ENCODE assay signal across 13 cellular contexts in the genomic region with DNA sequence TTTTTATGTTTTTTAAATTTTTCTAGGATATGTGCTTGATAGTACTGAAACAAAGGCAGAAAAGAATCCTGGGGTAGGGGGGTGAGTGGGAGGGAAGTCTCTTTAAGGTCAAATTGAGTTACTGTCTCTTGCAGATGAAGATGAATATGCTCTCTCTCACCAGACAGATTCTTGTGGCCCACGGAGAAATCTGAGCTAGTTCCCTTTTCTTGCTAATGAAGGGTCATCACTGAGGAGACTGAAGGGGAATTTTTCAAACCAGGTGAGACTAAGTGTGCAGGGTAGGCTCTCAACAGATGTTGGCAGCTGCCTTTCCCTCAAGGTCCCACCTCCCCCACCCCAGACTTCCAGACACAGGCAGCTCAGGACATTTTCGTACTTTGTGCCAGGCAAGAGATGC. TPM values are rescaled to one million over a fixed set of nuclear protein-coding genes. Genes with fewer than 3 reads are reported as not detected.
A peak's percentile ranks its signal among the peaks of the same experiment; 100 is the strongest.
DNase-seq lines count a peak whose midpoint lies in the region; ATAC-seq and TF ChIP-seq lines count a peak whose summit lies in the region.
"Had no signal": no experiment of that assay in that cellular context is flagged by ENCODE, and none has a peak within 500 bp of the region (broad histone marks: within the 10 kb centered on the region; RNA-seq: fewer than 3 reads in every experiment).

No MANE protein-coding gene starts in this region.

- no peaks in the 10 kb centered on the region for H3F3A ChIP-seq in smooth muscle cell (ENCODE audit: low read depth)

- H3K27me3 Mint-ChIP-seq in activated T-cell treated with anti-CD3 and anti-CD28 coated beads, Interleukin-2, amount 50 U/mL, for 24 hours: peaks cover 68% of the 10 kb centered on the region
- H3K27me3 Mint-ChIP-seq: dendritic cell treated with granulocyte-macrophage colony-stimulating factor and Interleukin-4, amounts not matched to agents 40 ng/mL and 50 ng/mL, for 4 days had no signal

- no peaks in the 10 kb centered on the region for H3K79me2 ChIP-seq in smooth muscle cell (ENCODE audit: low read depth)

- no peak for DNase-seq in activated T-cell treated with anti-CD3 and anti-CD28 coated beads, Interleukin-2, amount 50 U/mL, for 24 hours
- DNase-seq in activated T-cell treated with anti-CD3 and anti-CD28 coated beads, Interleukin-2, amount 50 U/mL, for 48 hours: no peak
- no peak for DNase-seq in Panc1 (ENCODE audit: low read depth, low spot score)
- DNase-seq in smooth muscle cell (lab: John Stamatoyannopoulos, UW; ENCODE audit: unreplicated experiment): no peak
- no peak for DNase-seq in ureter (ENCODE audit: low spot score)
- no peak for DNase-seq in NCI-H146 (lab: John Stamatoyannopoulos, UW)
- DNase-seq in activated naive CD4-positive, alpha-beta T cell treated with Interleukin-2 at 50 U/mL for 16 hours: no peak
- DNase-seq: activated T-cell treated with anti-CD3 and anti-CD28 coated beads, Interleukin-2, amount 50 U/mL, for 1 hour; glutamatergic neuron; NCI-H526 had no signal

- TF ChIP-seq CTCF in Panc1 (IDR thresholded peaks at IDR 0.05) (no peak), smooth muscle cell (IDR thresholded peaks at IDR 0.05; ENCODE audit: borderline replicate concordance, insufficient read depth, poor library complexity, severe bottlenecking) (no peak)

- no peak overlapping the region for H3K9ac ChIP-seq in smooth muscle cell (ENCODE audit: low read depth)

- no peaks in the 10 kb centered on the region for H3K9me3 Mint-ChIP-seq in activated T-cell treated with anti-CD3 and anti-CD28 coated beads, Interleukin-2, amount 50 U/mL, for 24 hours
- H3K9me3 Mint-ChIP-seq: dendritic cell treated with granulocyte-macrophage colony-stimulating factor and Interleukin-4, amounts not matched to agents 40 ng/mL and 50 ng/mL, for 4 days; T-helper 2 cell treated with Interferon-gamma antibody and Interleukin-4, amounts not matched to agents 5 μg/mL and 100 μg/mL, for 36 hours had no signal

- H3K36me3 ChIP-seq in Panc1 (ENCODE audit: control insufficient read depth, insufficient read depth, low read length): no peaks in the 10 kb centered on the region
- no peaks in the 10 kb centered on the region for H3K36me3 ChIP-seq in smooth muscle cell (ENCODE audit: low read depth)

- H2AFZ ChIP-seq in smooth muscle cell (ENCODE audit: low read depth): peak overlapping the region; percentile 72

- 51% methylated on average over 2 of the region's 2 CpGs for WGBS in smooth muscle cell (ENCODE audit: low lambda C conversion rate)

- no peaks in the 10 kb centered on the region for H3K36me3 Mint-ChIP-seq in activated T-cell treated with anti-CD3 and anti-CD28 coated beads, Interleukin-2, amount 50 U/mL, for 24 hours (ENCODE audit: low read depth)

- no TSS peak for BruUV-seq in Panc1 (replicated peaks; lab: Mats Ljungman, UMichigan)

- in situ Hi-C loops in Panc1 (cut with HindIII; ENCODE audit: low pct_unique_long_range_greater_than_20kb, low sequenced_read_pairs): no loop called here

- H3K27ac ChIP-seq in Panc1 (ENCODE audit: low read length) (peak overlapping the region; percentile 39; the same call in 1 of the 2 replicates), smooth muscle cell (ENCODE audit: low read depth) (no peak overlapping the region)

- H3K9me3 ChIP-seq in Panc1 (ENCODE audit: control insufficient read depth, insufficient read depth, low read depth, low read length) (no peaks in the 10 kb centered on the region), smooth muscle cell (replicated peaks; ENCODE audit: low read depth) (no peaks in the 10 kb centered on the region)

- H4K20me1 ChIP-seq in smooth muscle cell (ENCODE audit: low read depth): no peaks in the 10 kb centered on the region

- no peak overlapping the region for H3K4me3 ChIP-seq in Panc1 (ENCODE audit: low read depth in 2 of 2, low read length in 2 of 2)
- no peak overlapping the region for H3K4me3 ChIP-seq in smooth muscle cell

- CTCF ChIA-PET in Panc1 (lab: Charles Lee): no interaction called here

- H3K4me3 Mint-ChIP-seq in activated T-cell treated with anti-CD3 and anti-CD28 coated beads, Interleukin-2, amount 50 U/mL, for 24 hours: no peak overlapping the region
- H3K4me3 Mint-ChIP-seq: dendritic cell treated with granulocyte-macrophage colony-stimulating factor and Interleukin-4, amounts not matched to agents 40 ng/mL and 50 ng/mL, for 4 days; T-helper 2 cell treated with Interferon-gamma antibody and Interleukin-4, amounts not matched to agents 5 μg/mL and 100 μg/mL, for 36 hours had no signal

- H3K4me1 ChIP-seq in Panc1 (ENCODE audit: control insufficient read depth, insufficient read depth, low read length): no peaks in the 10 kb centered on the region
- peaks cover 15% of the 10 kb centered on the region for H3K4me1 ChIP-seq in smooth muscle cell (ENCODE audit: low read depth)

- POLR2A ChIA-PET in Panc1 (lab: Charles Lee): no interaction called here

- intact Hi-C loops in Panc1 (cut with micrococcal nuclease; ENCODE audit: unreplicated experiment): no loop called here

- H3K4me2 ChIP-seq in smooth muscle cell: no peak overlapping the region

- ATAC-seq in HG02588 (IDR thresholded peaks at IDR 0.05; ENCODE audit: unreplicated experiment) (peak; percentile 50), Panc1 (no peak)

- peaks cover 57% of the 10 kb centered on the region for H3K4me1 Mint-ChIP-seq in activated T-cell treated with anti-CD3 and anti-CD28 coated beads, Interleukin-2, amount 50 U/mL, for 24 hours (ENCODE audit: low read depth)

- H3K27ac Mint-ChIP-seq in activated T-cell treated with anti-CD3 and anti-CD28 coated beads, Interleukin-2, amount 50 U/mL, for 24 hours: peak overlapping the region; percentile 63
- H3K27ac Mint-ChIP-seq: dendritic cell treated with granulocyte-macrophage colony-stimulating factor and Interleukin-4, amounts not matched to agents 40 ng/mL and 50 ng/mL, for 4 days; T-helper 2 cell treated with Interferon-gamma antibody and Interleukin-4, amounts not matched to agents 5 μg/mL and 100 μg/mL, for 36 hours had no signal

- H3K27me3 ChIP-seq in Panc1 (ENCODE audit: control insufficient read depth, insufficient read depth, low read length) (no peaks in the 10 kb centered on the region), smooth muscle cell (ENCODE audit: low read depth) (no peaks in the 10 kb centered on the region)

RNA-seq across cellular contexts. Expression of gene FAM9C, which starts 21.5 kb away (rescaled TPM):
- not detected for total RNA-seq in Panc1 (2021; ENCODE audit: unreplicated experiment)
- polyA plus RNA-seq in Panc1 (2012; ENCODE audit: insufficient read length): not detected
- not detected in 2 replicates for total RNA-seq in smooth muscle cell
- polyA plus RNA-seq in smooth muscle cell: not detected in 2 replicates
- total RNA-seq in ureter: 0.26 TPM

RNA-seq across cellular contexts. Expression of gene TMSB4X, which starts 48.0 kb away (rescaled TPM):
- total RNA-seq in Panc1 (2021; ENCODE audit: unreplicated experiment): 2,928 TPM
- 5,442 TPM for polyA plus RNA-seq in Panc1 (2012; ENCODE audit: insufficient read length)
- total RNA-seq in smooth muscle cell: 9,386 and 9,721 TPM in 2 replicates
- polyA plus RNA-seq in smooth muscle cell: 11,762 and 12,637 TPM in 2 replicates
- total RNA-seq in ureter: 3,112 TPM
